Comparison of ENCODE assay signal across 1 cellular context in the genomic region with DNA sequence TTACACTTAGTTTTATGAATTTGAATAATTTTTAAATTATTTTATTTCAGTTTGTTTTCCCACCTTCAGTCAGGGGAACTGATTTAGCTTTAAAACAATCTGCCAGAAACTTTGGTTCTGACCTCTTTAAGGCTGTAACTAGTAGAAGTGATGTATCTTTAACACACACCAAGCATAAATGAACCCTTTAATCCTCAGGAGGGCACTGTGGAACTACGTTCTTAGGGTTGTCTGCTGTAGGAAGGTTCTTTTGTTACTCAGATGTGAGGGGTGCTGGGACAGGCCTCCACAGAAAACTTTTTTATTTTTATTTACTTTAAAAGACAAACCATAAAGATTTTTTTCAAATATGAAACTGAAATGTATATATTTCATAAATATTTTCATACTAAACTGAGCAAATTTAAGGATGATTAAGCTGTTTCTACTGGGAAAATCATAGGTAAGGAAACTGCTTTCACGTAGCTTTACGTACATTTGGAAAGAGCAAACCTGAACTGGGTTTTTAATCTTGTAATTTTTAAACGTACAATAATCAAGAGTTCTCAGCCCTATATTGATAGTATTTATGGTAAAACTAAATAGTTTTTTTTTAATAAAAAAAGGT.
TF ChIP-seq lines count a peak whose summit lies in the region.

No MANE protein-coding gene starts in this region.

TF ChIP-seq in HepG2, 621 proteins besides CTCF, POLR2A, EP300 and RAD21 (continued from another document):
- TF ChIP-seq SOX5 (CRISPR knock-in tag; IDR thresholded peaks at IDR 0.05; ENCODE audit: borderline replicate concordance) (0 out of 2 replicates have a peak, but pooled peaks have one; percentile 22), ZBTB7B (CRISPR knock-in tag; IDR thresholded peaks at IDR 0.05) (no peak), STAG1 (CRISPR knock-in tag; IDR thresholded peaks at IDR 0.05) (peak; percentile 86), MED1 (CRISPR knock-in tag; IDR thresholded peaks at IDR 0.05) (no peak), SMC3 (IDR thresholded peaks at IDR 0.05; ENCODE audit: low read length) (peak; percentile 71)
- TF ChIP-seq, protein P1, sequence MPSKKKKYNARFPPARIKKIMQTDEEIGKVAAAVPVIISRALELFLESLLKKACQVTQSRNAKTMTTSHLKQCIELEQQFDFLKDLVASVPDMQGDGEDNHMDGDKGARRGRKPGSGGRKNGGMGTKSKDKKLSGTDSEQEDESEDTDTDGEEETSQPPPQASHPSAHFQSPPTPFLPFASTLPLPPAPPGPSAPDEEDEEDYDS (CRISPR knock-in tag; IDR thresholded peaks at IDR 0.05): no peak
- TF ChIP-seq, protein P2, sequence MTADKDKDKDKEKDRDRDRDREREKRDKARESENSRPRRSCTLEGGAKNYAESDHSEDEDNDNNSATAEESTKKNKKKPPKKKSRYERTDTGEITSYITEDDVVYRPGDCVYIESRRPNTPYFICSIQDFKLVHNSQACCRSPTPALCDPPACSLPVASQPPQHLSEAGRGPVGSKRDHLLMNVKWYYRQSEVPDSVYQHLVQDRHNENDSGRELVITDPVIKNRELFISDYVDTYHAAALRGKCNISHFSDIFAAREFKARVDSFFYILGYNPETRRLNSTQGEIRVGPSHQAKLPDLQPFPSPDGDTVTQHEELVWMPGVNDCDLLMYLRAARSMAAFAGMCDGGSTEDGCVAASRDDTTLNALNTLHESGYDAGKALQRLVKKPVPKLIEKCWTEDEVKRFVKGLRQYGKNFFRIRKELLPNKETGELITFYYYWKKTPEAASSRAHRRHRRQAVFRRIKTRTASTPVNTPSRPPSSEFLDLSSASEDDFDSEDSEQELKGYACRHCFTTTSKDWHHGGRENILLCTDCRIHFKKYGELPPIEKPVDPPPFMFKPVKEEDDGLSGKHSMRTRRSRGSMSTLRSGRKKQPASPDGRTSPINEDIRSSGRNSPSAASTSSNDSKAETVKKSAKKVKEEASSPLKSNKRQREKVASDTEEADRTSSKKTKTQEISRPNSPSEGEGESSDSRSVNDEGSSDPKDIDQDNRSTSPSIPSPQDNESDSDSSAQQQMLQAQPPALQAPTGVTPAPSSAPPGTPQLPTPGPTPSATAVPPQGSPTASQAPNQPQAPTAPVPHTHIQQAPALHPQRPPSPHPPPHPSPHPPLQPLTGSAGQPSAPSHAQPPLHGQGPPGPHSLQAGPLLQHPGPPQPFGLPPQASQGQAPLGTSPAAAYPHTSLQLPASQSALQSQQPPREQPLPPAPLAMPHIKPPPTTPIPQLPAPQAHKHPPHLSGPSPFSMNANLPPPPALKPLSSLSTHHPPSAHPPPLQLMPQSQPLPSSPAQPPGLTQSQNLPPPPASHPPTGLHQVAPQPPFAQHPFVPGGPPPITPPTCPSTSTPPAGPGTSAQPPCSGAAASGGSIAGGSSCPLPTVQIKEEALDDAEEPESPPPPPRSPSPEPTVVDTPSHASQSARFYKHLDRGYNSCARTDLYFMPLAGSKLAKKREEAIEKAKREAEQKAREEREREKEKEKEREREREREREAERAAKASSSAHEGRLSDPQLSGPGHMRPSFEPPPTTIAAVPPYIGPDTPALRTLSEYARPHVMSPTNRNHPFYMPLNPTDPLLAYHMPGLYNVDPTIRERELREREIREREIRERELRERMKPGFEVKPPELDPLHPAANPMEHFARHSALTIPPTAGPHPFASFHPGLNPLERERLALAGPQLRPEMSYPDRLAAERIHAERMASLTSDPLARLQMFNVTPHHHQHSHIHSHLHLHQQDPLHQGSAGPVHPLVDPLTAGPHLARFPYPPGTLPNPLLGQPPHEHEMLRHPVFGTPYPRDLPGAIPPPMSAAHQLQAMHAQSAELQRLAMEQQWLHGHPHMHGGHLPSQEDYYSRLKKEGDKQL (CRISPR knock-in tag; IDR thresholded peaks at IDR 0.05; ENCODE audit: low read depth): no peak
